ENCODE assay signal across 9 cellular contexts in genomic region chr4:73998040-73999011, GRCh38. TPM values are rescaled to one million over a fixed set of nuclear protein-coding genes. Genes with fewer than 3 reads are reported as not detected.
DNase-seq lines count a peak whose midpoint lies in the region; ATAC-seq and TF ChIP-seq lines count a peak whose summit lies in the region.
"Had no signal": no experiment of that assay in that cellular context is flagged by ENCODE, and none has a peak within 500 bp of the region (broad histone marks: within the 10 kb centered on the region; RNA-seq: fewer than 3 reads in every experiment).

TSS of gene CXCL5 (minus strand) at chr4:73998677. CDS start at chr4:73998581, 96 bp downstream.

- H3K36me3 Mint-ChIP-seq in naive thymus-derived CD4-positive, alpha-beta T cell: no peaks in the 10 kb centered on the region
- no peaks in the 10 kb centered on the region for H3K36me3 Mint-ChIP-seq in activated T-helper 17 cell treated with anti-CD3 and anti-CD28 coated beads, Interleukin-2, amount 50 U/mL, for 72 hours (ENCODE audit: low read depth)

- DNase-seq in AG04450 (ENCODE audit: low read depth, low spot score) (no peak), glomerular visceral epithelial cell (ENCODE audit: extremely low spot score) (peak; percentile 62)
- no peak for DNase-seq in naive thymus-derived CD4-positive, alpha-beta T cell
- DNase-seq: colonic mucosa had no signal

- no peak within 1 kb of the TSS for H3K27ac Mint-ChIP-seq in naive thymus-derived CD4-positive, alpha-beta T cell
- H3K27ac Mint-ChIP-seq in activated T-helper 17 cell treated with anti-CD3 and anti-CD28 coated beads, Interleukin-2, amount 50 U/mL, for 72 hours: no peak within 1 kb of the TSS

- H3K9me3 ChIP-seq in AG04450 (ENCODE audit: control insufficient read depth, insufficient read depth, low read length): no peaks in the 10 kb centered on the region; the same call in 1 of the 2 replicates
- no peaks in the 10 kb centered on the region for H3K9me3 ChIP-seq in naive thymus-derived CD4-positive, alpha-beta T cell (ENCODE audit: control insufficient read depth in 2 of 3, low read length in 3 of 3)
- H3K9me3 ChIP-seq: colonic mucosa had no signal

- POLR2A ChIA-PET in AG04450 (lab: Yijun Ruan, JAX): no interaction called here
- POLR2A ChIA-PET in naive thymus-derived CD4-positive, alpha-beta T cell (lab: Charles Lee): no interaction called here

- CTCF ChIA-PET in AG04450 (lab: Charles Lee): interaction anchor here (0.6 to 0.8 kb wide), 2 partner anchors 70 to 134 kb away, joined by 3 to 4 read pairs; no protein-coding TSS in a partner anchor
- CTCF ChIA-PET in naive thymus-derived CD4-positive, alpha-beta T cell (lab: Charles Lee): no interaction called here

- H3K36me3 ChIP-seq in naive thymus-derived CD4-positive, alpha-beta T cell (ENCODE audit: control insufficient read depth in 2 of 3, insufficient read depth in 3 of 3, low read length in 3 of 3): no peaks in the 10 kb centered on the region
- H3K36me3 ChIP-seq: colonic mucosa had no signal

- H3K27ac ChIP-seq in AG04450 (ENCODE audit: low read depth, low read length): no peak within 1 kb of the TSS
- no peak within 1 kb of the TSS for H3K27ac ChIP-seq in naive thymus-derived CD4-positive, alpha-beta T cell (ENCODE audit: low read depth, low read length)
- H3K27ac ChIP-seq: colonic mucosa had no signal

- no peak within 1 kb of the TSS for H3K4me3 Mint-ChIP-seq in naive thymus-derived CD4-positive, alpha-beta T cell
- H3K4me3 Mint-ChIP-seq in activated T-helper 17 cell treated with anti-CD3 and anti-CD28 coated beads, Interleukin-2, amount 50 U/mL, for 72 hours: no peak within 1 kb of the TSS

- intact Hi-C loops in naive thymus-derived CD4-positive, alpha-beta T cell (cut with micrococcal nuclease): no loop called here

- H3K9me3 Mint-ChIP-seq in naive thymus-derived CD4-positive, alpha-beta T cell: peaks cover 0 to 7% (median 0%) of the 10 kb centered on the region in 11 donors
- H3K9me3 Mint-ChIP-seq in activated T-helper 17 cell treated with anti-CD3 and anti-CD28 coated beads, Interleukin-2, amount 50 U/mL, for 72 hours: no peaks in the 10 kb centered on the region

- no peaks in the 10 kb centered on the region for H3K4me1 Mint-ChIP-seq in naive thymus-derived CD4-positive, alpha-beta T cell
- no peaks in the 10 kb centered on the region for H3K4me1 Mint-ChIP-seq in activated T-helper 17 cell treated with anti-CD3 and anti-CD28 coated beads, Interleukin-2, amount 50 U/mL, for 72 hours

- no peaks in the 10 kb centered on the region for H3K4me1 ChIP-seq in naive thymus-derived CD4-positive, alpha-beta T cell (ENCODE audit: control insufficient read depth in 2 of 2, insufficient read depth in 2 of 2, low read length in 2 of 2)
- H3K4me1 ChIP-seq: colonic mucosa had no signal

- peak; percentile 57 for ATAC-seq in naive thymus-derived CD4-positive, alpha-beta T cell
- ATAC-seq in HG02759 (IDR thresholded peaks at IDR 0.05; ENCODE audit: unreplicated experiment): no peak
- no peak for ATAC-seq in HG03196 (IDR thresholded peaks at IDR 0.05; ENCODE audit: unreplicated experiment)
- no peak for ATAC-seq in activated T-helper 17 cell treated with anti-CD3 and anti-CD28 coated beads, Interleukin-2, amount 50 U/mL, for 72 hours (replicated peaks)
- no peak for ATAC-seq in HG02884 (IDR thresholded peaks at IDR 0.05; ENCODE audit: unreplicated experiment)

- peak within 1 kb of the TSS; percentile 56 for H3K4me3 ChIP-seq in AG04450 (ENCODE audit: low read depth, low read length)
- peak within 1 kb of the TSS; percentile 34 for H3K4me3 ChIP-seq in WI38 (ENCODE audit: low read depth, low read length)
- no peak within 1 kb of the TSS for H3K4me3 ChIP-seq in naive thymus-derived CD4-positive, alpha-beta T cell (ENCODE audit: low read length)
- H3K4me3 ChIP-seq: colonic mucosa had no signal

- H3K27me3 Mint-ChIP-seq in naive thymus-derived CD4-positive, alpha-beta T cell: peaks cover 12 to 22% (median 17%) of the 10 kb centered on the region in 5 donors
- H3K27me3 Mint-ChIP-seq in activated T-helper 17 cell treated with anti-CD3 and anti-CD28 coated beads, Interleukin-2, amount 50 U/mL, for 72 hours: peaks cover 7% of the 10 kb centered on the region

- H3K27me3 ChIP-seq in AG04450 (ENCODE audit: control insufficient read depth, insufficient read depth, low read length): no peaks in the 10 kb centered on the region
- H3K27me3 ChIP-seq in naive thymus-derived CD4-positive, alpha-beta T cell (ENCODE audit: control insufficient read depth in 2 of 2, insufficient read depth in 2 of 2, low read length in 2 of 2): no peaks in the 10 kb centered on the region
- H3K27me3 ChIP-seq: colonic mucosa had no signal

- TF ChIP-seq CTCF in AG04450 (IDR thresholded peaks at IDR 0.05; ENCODE audit: low read depth, low read length) (peak; percentile 17; the same call in 1 of the 2 replicates), WI38 (IDR thresholded peaks at IDR 0.05; ENCODE audit: low read depth, low read length) (no peak)

RNA-seq across cellular contexts. Expression of gene CXCL5, which starts in this region (rescaled TPM):
- polyA plus RNA-seq in AG04450 (2011; rRNA removed): 0.36 and 0.69 TPM in 2 replicates
- polyA minus RNA-seq in AG04450 (2011; rRNA and poly(A)+ RNA removed): 0.22 TPM in 1 of 2 replicates, not detected in the other
- under 1 TPM in 1 of 5 experiments, not detected in 4; 0.29 TPM for total RNA-seq in naive thymus-derived CD4-positive, alpha-beta T cell
- not detected for polyA plus RNA-seq in naive thymus-derived CD4-positive, alpha-beta T cell
- total RNA-seq in activated T-helper 17 cell treated with anti-CD3 and anti-CD28 coated beads, Interleukin-2, amount 50 U/mL, for 72 hours: not detected

Comparison
In these comparisons a context has a peak if more than half of its experiments do, and no peak if none do; other contexts are left out.
1. Peak in ATAC-seq in naive thymus-derived CD4-positive, alpha-beta T cell; RNA of the gene not detected or under 1 TPM.